Comparison of ENCODE assay signal across 10 cellular contexts in genomic region chr2:51795248-51795888, GRCh38.
DNase-seq lines count a peak whose midpoint lies in the region; ATAC-seq and TF ChIP-seq lines count a peak whose summit lies in the region.
"Had no signal": no experiment of that assay in that cellular context is flagged by ENCODE, and none has a peak within 500 bp of the region (broad histone marks: within the 10 kb centered on the region; RNA-seq: fewer than 3 reads in every experiment).

No MANE protein-coding gene starts in this region.

- H3K4me3 Mint-ChIP-seq in HFFc6, result no peak overlapping the region
- H3K4me3 Mint-ChIP-seq in activated T-cell treated with anti-CD3 and anti-CD28 coated beads, Interleukin-2, amount 50 U/mL, for 24 hours, result no peak overlapping the region
- H3K4me3 Mint-ChIP-seq: dendritic cell treated with granulocyte-macrophage colony-stimulating factor and Interleukin-4, amounts not matched to agents 40 ng/mL and 50 ng/mL, for 4 days had no signal

- DNase-seq in DMS53 treated with DMSO at 0.1 percent for 48 hours (lab: John Stamatoyannopoulos, UW; ENCODE audit: unreplicated experiment) (peak; percentile 43), HFFc6 (no peak), RPMI8226 (peak; percentile 47), iPS DF 4.7 (ENCODE audit: extremely low read depth, low spot score) (peak; percentile 36)
- DNase-seq in activated T-cell treated with anti-CD3 and anti-CD28 coated beads, Interleukin-2, amount 50 U/mL, for 24 hours, result no peak
- no peak for DNase-seq in activated T-cell treated with anti-CD3 and anti-CD28 coated beads, Interleukin-2, amount 50 U/mL, for 1 hour
- no peak for DNase-seq in activated CD8-positive, alpha-beta memory T cell treated with anti-CD3 and anti-CD28 coated beads, Interleukin-2, amount 50 U/mL, for 48 hours
- DNase-seq: GM23248 had no signal

- no peak overlapping the region for H3K27ac Mint-ChIP-seq in HFFc6
- no peak overlapping the region for H3K27ac Mint-ChIP-seq in activated T-cell treated with anti-CD3 and anti-CD28 coated beads, Interleukin-2, amount 50 U/mL, for 24 hours
- H3K27ac Mint-ChIP-seq: dendritic cell treated with granulocyte-macrophage colony-stimulating factor and Interleukin-4, amounts not matched to agents 40 ng/mL and 50 ng/mL, for 4 days had no signal

- no peak for ATAC-seq in GM21576 (IDR thresholded peaks at IDR 0.05; ENCODE audit: unreplicated experiment)

- peak; percentile 17; the same call in 1 of the 2 replicates for TF ChIP-seq CTCF in HFFc6 (IDR thresholded peaks at IDR 0.05)

- H3K27me3 Mint-ChIP-seq in HFFc6 (ENCODE audit: insufficient read depth), result no peaks in the 10 kb centered on the region
- no peaks in the 10 kb centered on the region for H3K27me3 Mint-ChIP-seq in activated T-cell treated with anti-CD3 and anti-CD28 coated beads, Interleukin-2, amount 50 U/mL, for 24 hours
- H3K27me3 Mint-ChIP-seq: dendritic cell treated with granulocyte-macrophage colony-stimulating factor and Interleukin-4, amounts not matched to agents 40 ng/mL and 50 ng/mL, for 4 days had no signal

- peaks cover 1% of the 10 kb centered on the region; the same call in 1 of the 2 replicates for H3K4me1 Mint-ChIP-seq in HFFc6 (ENCODE audit: low read depth)
- no peaks in the 10 kb centered on the region for H3K4me1 Mint-ChIP-seq in activated T-cell treated with anti-CD3 and anti-CD28 coated beads, Interleukin-2, amount 50 U/mL, for 24 hours (ENCODE audit: low read depth)

- peaks cover 9% of the 10 kb centered on the region for H3K36me3 Mint-ChIP-seq in HFFc6 (ENCODE audit: low read depth)
- no peaks in the 10 kb centered on the region for H3K36me3 Mint-ChIP-seq in activated T-cell treated with anti-CD3 and anti-CD28 coated beads, Interleukin-2, amount 50 U/mL, for 24 hours (ENCODE audit: low read depth)

- peaks cover 15% of the 10 kb centered on the region for H3K9me3 Mint-ChIP-seq in HFFc6
- peaks cover 33% of the 10 kb centered on the region for H3K9me3 Mint-ChIP-seq in activated T-cell treated with anti-CD3 and anti-CD28 coated beads, Interleukin-2, amount 50 U/mL, for 24 hours

Comparison
In these comparisons a context has a peak if more than half of its experiments do, and no peak if none do; other contexts are left out.
1. DNase-seq: peak in DMS53 treated with DMSO at 0.1 percent for 48 hours (single experiment), RPMI8226 (single experiment) and iPS DF 4.7 (single experiment); none in HFFc6 (single experiment), activated T-cell treated with anti-CD3 and anti-CD28 coated beads, Interleukin-2, amount 50 U/mL, for 24 hours (single experiment), activated T-cell treated with anti-CD3 and anti-CD28 coated beads, Interleukin-2, amount 50 U/mL, for 1 hour (single experiment) and activated CD8-positive, alpha-beta memory T cell treated with anti-CD3 and anti-CD28 coated beads, Interleukin-2, amount 50 U/mL, for 48 hours (single experiment).